In genomic region chr14:22650046-22650739, GRCh38 we compare ENCODE assay signal across 24 cellular contexts. TPM values are rescaled to one million over a fixed set of nuclear protein-coding genes. Genes with fewer than 3 reads are reported as not detected.
"Had no signal": no experiment of that assay in that cellular context is flagged by ENCODE, and none has a peak within 500 bp of the region (broad histone marks: within the 10 kb centered on the region; RNA-seq: fewer than 3 reads in every experiment).

No MANE protein-coding gene starts in this region.

- H3K9me3 Mint-ChIP-seq: activated B cell treated with CpG ODN at 0.5 μM for 24 hours; activated CD8-positive, alpha-beta T cell treated with anti-CD3 and anti-CD28 coated beads for 36 hours; dendritic cell treated with granulocyte-macrophage colony-stimulating factor and Interleukin-4, amounts not matched to agents 40 ng/mL and 50 ng/mL, for 4 days had no signal

- FAIRE-seq: frontal cortex had no signal

- H3K4me3 Mint-ChIP-seq: activated B cell treated with CpG ODN at 0.5 μM for 24 hours; activated CD8-positive, alpha-beta T cell treated with anti-CD3 and anti-CD28 coated beads for 36 hours; activated naive CD8-positive, alpha-beta T cell; dendritic cell treated with granulocyte-macrophage colony-stimulating factor and Interleukin-4, amounts not matched to agents 40 ng/mL and 50 ng/mL, for 4 days; neural crest cell had no signal

- H3K27me3 Mint-ChIP-seq: activated B cell treated with CpG ODN at 0.5 μM for 24 hours; activated naive CD8-positive, alpha-beta T cell had no signal

- H3K27ac ChIP-seq: brain microvascular endothelial cell, ovary, sigmoid colon, tibial nerve, vagina had no signal

- H3K36me3 ChIP-seq: brain microvascular endothelial cell, ovary, sigmoid colon, tibial nerve, vagina had no signal

- DNase-seq: activated B cell treated with CpG ODN at 0.5 μM for 24 hours; activated CD4-positive, alpha-beta T cell treated with anti-CD3 and anti-CD28 coated beads for 48 hours; activated CD8-positive, alpha-beta memory T cell treated with anti-CD3 and anti-CD28 coated beads, Interleukin-2, amount 50 U/mL, for 4 hours; activated CD8-positive, alpha-beta T cell treated with anti-CD3 and anti-CD28 coated beads for 36 hours; activated gamma-delta T cell treated with Interleukin-2 at 50 U/mL for 16 hours; amygdala; effector memory CD4-positive, alpha-beta T cell; midbrain; ovary; sigmoid colon; stimulated activated CD4-positive, alpha-beta T cell treated with anti-CD3 and anti-CD28 coated beads, Interleukin-2, amount 100 ng/mL, for 48 hours; stimulated activated naive CD4-positive, alpha-beta T cell; substantia nigra had no signal

- H3K4me3 ChIP-seq: lung, ovary, sigmoid colon, tibial nerve, vagina had no signal

- H3K36me3 Mint-ChIP-seq: activated naive CD8-positive, alpha-beta T cell had no signal

- H3K4me1 Mint-ChIP-seq: activated B cell treated with CpG ODN at 0.5 μM for 24 hours had no signal

- H3K27me3 ChIP-seq: brain microvascular endothelial cell, ovary, sigmoid colon, tibial nerve, vagina had no signal

- H3K4me1 ChIP-seq: sigmoid colon, tibial nerve, vagina had no signal

- H3K9me3 ChIP-seq: ovary, sigmoid colon, tibial nerve, vagina had no signal

- H3K27ac Mint-ChIP-seq: activated B cell treated with CpG ODN at 0.5 μM for 24 hours; activated naive CD8-positive, alpha-beta T cell; dendritic cell treated with granulocyte-macrophage colony-stimulating factor and Interleukin-4, amounts not matched to agents 40 ng/mL and 50 ng/mL, for 4 days had no signal

RNA-seq across cellular contexts. Expression of gene OR6J1, which starts 6.0 kb away (rescaled TPM):
- total RNA-seq: activated B cell treated with CpG ODN at 0.5 μM for 24 hours; activated CD8-positive, alpha-beta T cell treated with anti-CD3 and anti-CD28 coated beads for 36 hours; epithelial cell of proximal tubule; frontal cortex; myocyte; neural crest cell; sigmoid colon; T-helper 2 cell treated with Interferon-gamma antibody and Interleukin-4, amounts not matched to agents 100 ng/mL and 5 ng/mL, for 36 hours; tibial nerve; vagina had no signal
- polyA plus RNA-seq: lung, ovary, sigmoid colon had no signal
